28 cellular contexts compared by ENCODE assay signal in the genomic region with DNA sequence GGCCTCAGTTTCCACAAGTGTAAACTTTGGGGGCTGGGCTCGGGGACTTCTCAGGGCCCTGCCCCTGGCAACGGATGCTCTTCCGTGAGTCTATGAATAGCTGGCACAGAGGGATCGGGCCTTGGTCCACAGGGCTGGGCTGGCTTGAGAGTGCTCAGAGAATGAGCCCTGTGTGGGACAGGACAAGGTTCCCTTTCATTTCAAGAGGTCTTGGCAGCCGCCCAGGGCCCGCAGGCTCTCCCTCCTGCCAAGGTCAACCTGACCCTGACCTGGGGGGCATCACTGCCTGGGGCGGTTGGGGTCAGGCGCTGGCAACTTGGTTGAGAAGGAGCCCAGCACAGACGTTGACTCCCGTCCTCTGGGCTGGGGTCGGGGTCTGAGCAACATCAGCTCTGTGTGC. TPM values are rescaled to one million over a fixed set of nuclear protein-coding genes. Genes with fewer than 3 reads are reported as not detected.
DNase-seq lines count a peak whose midpoint lies in the region; ATAC-seq, FAIRE-seq and TF ChIP-seq lines count a peak whose summit lies in the region.
"Had no signal": no experiment of that assay in that cellular context is flagged by ENCODE, and none has a peak within 500 bp of the region (broad histone marks: within the 10 kb centered on the region; RNA-seq: fewer than 3 reads in every experiment).

No MANE protein-coding gene starts in this region.

- TF ChIP-seq POLR2A in H1 (IDR thresholded peaks at IDR 0.05; ENCODE audit: control extremely low read depth in 1 of 2, low read depth in 2 of 2, low read length in 2 of 2) (no peak), Peyer's patch (IDR thresholded peaks at IDR 0.05) (no peak)

- TF ChIP-seq CTCF in H1 (IDR thresholded peaks at IDR 0.05; ENCODE audit: control extremely low read depth in 1 of 3, insufficient read depth in 1 of 3, low read depth in 1 of 3, low read length in 3 of 3) (no peak), Peyer's patch (IDR thresholded peaks at IDR 0.05) (no peak)

- H3K4me2 ChIP-seq in H1 (ENCODE audit: insufficient read depth in 1 of 2, low read depth in 2 of 2, low read length in 2 of 2) = no peak overlapping the region
- H3K4me2 ChIP-seq: A549 had no signal

- H3K4me3 Mint-ChIP-seq in natural killer cell treated with Interleukin-12 subunit alpha and Interleukin-12 subunit beta and Interleukin-15 and Interleukin-18, amount 100 ng/mL, for 72 hours = no peak overlapping the region
- H3K4me3 Mint-ChIP-seq: activated CD4-positive, alpha-beta T cell treated with anti-CD3 and anti-CD28 coated beads, Interleukin-2, amount 10 ng/mL, durations not matched to agents 7 days and 5 days; activated T-cell treated with anti-CD3 and anti-CD28 coated beads, Interleukin-2, amount 50 U/mL, for 4 hours; brain; CD8-positive, alpha-beta T cell had no signal

- H3K79me1 ChIP-seq in H1 (ENCODE audit: low read depth, low read length) = no peaks in the 10 kb centered on the region

- H3K27ac ChIP-seq in H1 (ENCODE audit: low read depth, low read length) (no peak overlapping the region), Peyer's patch (no peak overlapping the region)
- H3K27ac ChIP-seq: A549, vagina, WERI-Rb-1 had no signal

- TF ChIP-seq RAD21 in H1 (IDR thresholded peaks at IDR 0.05 in 1 of 2, conservative IDR thresholded peaks at IDR 0.05 in 1 of 2; ENCODE audit: low read depth in 2 of 2, low read length in 2 of 2) = no peak

- no peak overlapping the region for H4K91ac ChIP-seq in H1 (replicated peaks; ENCODE audit: insufficient read length, low read length)

- intact Hi-C loops in posterior vena cava (cut with DNase I) = no loop called here

- no peak overlapping the region for H3K23ac ChIP-seq in H1 (ENCODE audit: insufficient read length)

- H3K27me3 ChIP-seq in H1 (replicated peaks in 1 of 4; ENCODE audit: control insufficient read depth in 3 of 4, extremely low read depth in 1 of 4, insufficient read depth in 3 of 4, low read length in 3 of 4) (peaks cover 19 to 55% (median 46%) of the 10 kb centered on the region in 4 experiments), Peyer's patch (peaks cover 0 to 10% of the 10 kb centered on the region in 2 donors)
- H3K27me3 ChIP-seq: vagina had no signal

- H3K4me1 Mint-ChIP-seq in natural killer cell treated with Interleukin-12 subunit alpha and Interleukin-12 subunit beta and Interleukin-15 and Interleukin-18, amount 100 ng/mL, for 72 hours (ENCODE audit: low read depth in 2 of 2) = peaks cover 7% of the 10 kb centered on the region in 2 donors

- no peak overlapping the region for H3K4ac ChIP-seq in H1 (replicated peaks; ENCODE audit: insufficient read length, low read depth, low read length)

- no peak overlapping the region for H2BK5ac ChIP-seq in H1 (ENCODE audit: low read depth, low read length)

- H4K8ac ChIP-seq in H1 (ENCODE audit: extremely low read depth, insufficient read depth, low read length) = no peak overlapping the region

- no peak overlapping the region for H2AFZ ChIP-seq in H1 (ENCODE audit: low read length)

- POLR2A ChIA-PET in H1 (lab: Charles Lee; ENCODE audit: partially characterized antibody) = interaction anchor here (1.9 kb wide), 1 partner anchor 15 kb away, joined by 7 read pairs; no protein-coding TSS in a partner anchor

- no peak overlapping the region for H3K56ac ChIP-seq in H1 (replicated peaks; ENCODE audit: insufficient read length, low read depth, low read length)

- H2BK20ac ChIP-seq in H1 (ENCODE audit: low read length) = no peak overlapping the region

- no peak overlapping the region for H3K27ac Mint-ChIP-seq in natural killer cell treated with Interleukin-12 subunit alpha and Interleukin-12 subunit beta and Interleukin-15 and Interleukin-18, amount 100 ng/mL, for 72 hours
- H3K27ac Mint-ChIP-seq: activated CD4-positive, alpha-beta T cell treated with anti-CD3 and anti-CD28 coated beads, Interleukin-2, amount 10 ng/mL, durations not matched to agents 7 days and 5 days; CD8-positive, alpha-beta T cell had no signal

- H3K18ac ChIP-seq in H1 (ENCODE audit: extremely low read depth, low read length) = no peak overlapping the region

- H3K23me2 ChIP-seq in H1 (ENCODE audit: low read depth, low read length) = peaks cover 4% of the 10 kb centered on the region; the same call in 1 of the 2 replicates

- no peak overlapping the region for H2AK5ac ChIP-seq in H1 (ENCODE audit: low read depth, low read length)

- 75% methylated on average over 9 of the region's 11 CpGs; no CpG with 5 or more reads in 1 of the 2 experiments for WGBS in H1 (ENCODE audit: extremely low coverage in 1 of 2, insufficient coverage in 1 of 2, insufficient read length in 1 of 2, insufficient replicate concordance in 2 of 2, low coverage in 1 of 2, low lambda C conversion rate in 2 of 2, missing lambda C conversion rate in 1 of 2), 2 experiments

- peaks cover 2 to 4% of the 10 kb centered on the region in 2 experiments for H4K20me1 ChIP-seq in H1 (replicated peaks in 1 of 2; ENCODE audit: control insufficient read depth in 1 of 2, insufficient read depth in 2 of 2, low read length in 2 of 2)

- CTCF ChIA-PET in H1 (lab: Charles Lee; ENCODE audit: partially characterized antibody) = interaction anchor here (1.1 to 2.6 kb wide), 6 partner anchors 12 to 211 kb away, joined by 3 to 10 read pairs (median 4); no protein-coding TSS in a partner anchor

- no peak overlapping the region for H3K9ac ChIP-seq in H1 (replicated peaks in 1 of 4; ENCODE audit: extremely low read depth in 1 of 4, low read depth in 3 of 4, low read length in 3 of 4)

- no peaks in the 10 kb centered on the region for H3K36me3 Mint-ChIP-seq in natural killer cell treated with Interleukin-12 subunit alpha and Interleukin-12 subunit beta and Interleukin-15 and Interleukin-18, amount 100 ng/mL, for 72 hours
- H3K36me3 Mint-ChIP-seq: brain; CD8-positive, alpha-beta T cell had no signal

- H3K4me1 ChIP-seq in H1 (replicated peaks in 1 of 4; ENCODE audit: control insufficient read depth in 3 of 4, insufficient read depth in 4 of 4, low read length in 3 of 4) (peaks cover 4 to 36% (median 13%) of the 10 kb centered on the region in 4 experiments), Peyer's patch (peaks cover 0 to 16% (median 9%) of the 10 kb centered on the region in 4 donors)
- H3K4me1 ChIP-seq: A549 had no signal

- no peaks in the 10 kb centered on the region for H3K36me3 ChIP-seq in H1 (ENCODE audit: control insufficient read depth in 2 of 4, insufficient read depth in 4 of 4, low read length in 3 of 4)
- H3K36me3 ChIP-seq in Peyer's patch = no peaks in the 10 kb centered on the region
- H3K36me3 ChIP-seq: vagina, WERI-Rb-1 had no signal

- H3K9me3 Mint-ChIP-seq in natural killer cell treated with Interleukin-12 subunit alpha and Interleukin-12 subunit beta and Interleukin-15 and Interleukin-18, amount 100 ng/mL, for 72 hours = no peaks in the 10 kb centered on the region
- H3K9me3 Mint-ChIP-seq: activated CD4-positive, alpha-beta T cell treated with anti-CD3 and anti-CD28 coated beads, Interleukin-2, amount 10 ng/mL, durations not matched to agents 7 days and 5 days; activated T-cell treated with anti-CD3 and anti-CD28 coated beads, Interleukin-2, amount 50 U/mL, for 4 hours; CD8-positive, alpha-beta T cell had no signal

- no peaks in the 10 kb centered on the region for H3K79me2 ChIP-seq in H1 (ENCODE audit: control insufficient read depth in 1 of 2, insufficient read depth in 2 of 2, low read length in 2 of 2)

- H3K27me3 Mint-ChIP-seq in natural killer cell treated with Interleukin-12 subunit alpha and Interleukin-12 subunit beta and Interleukin-15 and Interleukin-18, amount 100 ng/mL, for 72 hours = peaks cover 18 to 22% of the 10 kb centered on the region in 2 donors

- H3K4me3 ChIP-seq in H1 (ENCODE audit: extremely low read depth in 1 of 4, insufficient read depth in 2 of 4, low read depth in 3 of 4, low read length in 4 of 4) (no peak overlapping the region), Peyer's patch (no peak overlapping the region)
- H3K4me3 ChIP-seq: A549, vagina had no signal

- H4K5ac ChIP-seq in H1 (ENCODE audit: insufficient read length, low read depth, low read length) = no peak overlapping the region

- ATAC-seq in left lobe of liver = peak; percentile 36
- ATAC-seq in natural killer cell treated with Interleukin-12 subunit alpha and Interleukin-12 subunit beta and Interleukin-15 and Interleukin-18, amount 100 ng/mL, for 72 hours = no peak
- ATAC-seq in HG02759 (IDR thresholded peaks at IDR 0.05; ENCODE audit: unreplicated experiment) = no peak
- ATAC-seq: A549; activated T-cell treated with anti-CD3 and anti-CD28 coated beads, Interleukin-2, amount 50 U/mL, for 4 hours; CD8-positive, alpha-beta T cell had no signal

- H2BK15ac ChIP-seq in H1 (ENCODE audit: low read length) = 0 out of 2 replicates have a peak overlapping the region, but pooled peaks have one; percentile 12

- no peak for FAIRE-seq in H1 (lab: Jason Lieb, UNC)
- FAIRE-seq: A549 had no signal

- H3K9me3 ChIP-seq in H1 (ENCODE audit: insufficient read depth in 2 of 2, low read depth in 1 of 2, low read length in 1 of 2) = no peaks in the 10 kb centered on the region
- no peaks in the 10 kb centered on the region for H3K9me3 ChIP-seq in Peyer's patch
- H3K9me3 ChIP-seq: A549, vagina had no signal

- DNase-seq in Ammon's horn (ENCODE audit: low spot score) = peak; percentile 58
- DNase-seq in H1 (ENCODE audit: low read depth in 1 of 2, low spot score in 2 of 2) = no peak
- no peak for DNase-seq in left lobe of liver (ENCODE audit: low spot score)
- peak; percentile 61 for DNase-seq in posterior vena cava (ENCODE audit: low spot score)
- DNase-seq in natural killer cell treated with Interleukin-12 subunit alpha and Interleukin-12 subunit beta and Interleukin-15 and Interleukin-18, amount 100 ng/mL, for 72 hours (ENCODE audit: low spot score) = no peak
- DNase-seq in Peyer's patch = no peak
- no peak for DNase-seq in activated T-cell treated with anti-CD3 and anti-CD28 coated beads, Interleukin-2, amount 50 U/mL, for 48 hours
- DNase-seq: activated CD4-positive, alpha-beta T cell treated with anti-CD3 and anti-CD28 coated beads, Interleukin-2, amount 10 ng/mL, durations not matched to agents 7 days and 5 days; activated naive CD4-positive, alpha-beta T cell; activated T-cell treated with anti-CD3 and anti-CD28 coated beads, Interleukin-2, amount 50 U/mL, for 4 hours; AML-193; CD8-positive, alpha-beta T cell; DMS153; kidney glomerular epithelial cell; mesendoderm; NCI-H1092; NCI-H187; NCI-H2171; NCI-H524; SIG-M5; stimulated activated CD4-positive, alpha-beta T cell treated with anti-CD3 and anti-CD28 coated beads, Interleukin-4, amount 100 ng/mL, for 1 hour; SW 1271; T-helper 9 cell; WERI-Rb-1 had no signal

- TF ChIP-seq EP300 in H1 (IDR thresholded peaks at IDR 0.05; ENCODE audit: borderline replicate concordance in 1 of 2, low read depth in 2 of 2, low read length in 2 of 2) = no peak

- H2BK120ac ChIP-seq in H1 (replicated peaks; ENCODE audit: low read depth, low read length) = no peak overlapping the region

- H3K14ac ChIP-seq in H1 (ENCODE audit: insufficient read length) = no peak overlapping the region

- H2BK12ac ChIP-seq in H1 (ENCODE audit: low read depth, low read length) = no peak overlapping the region

RNA-seq across cellular contexts. Expression of a gene that starts 36.2 kb away (rescaled TPM):
- 0.80 and 0.91 TPM in 2 replicates for total RNA-seq in H1 (2021; fragmentation: NEBNext Ultra II Directional; extraction: Animal tissue kit (Norgen Biotek cat#: 25700))
- polyA plus RNA-seq in H1 (2011; rRNA removed) = 0.41 and 0.82 TPM in 2 replicates
- polyA plus RNA-seq in H1 (2011; cell fraction: cytosol; rRNA removed) = 0.61 TPM
- 1.5 TPM for polyA plus RNA-seq in H1 (2011; cell fraction: nucleus; rRNA removed)
- polyA plus RNA-seq in H1 (2012, experiment 1 of 2) = 0.83 to 1.3 TPM (median 1.0 TPM) in 4 replicates
- polyA plus RNA-seq in H1 (2012, experiment 2 of 2) = 1.2 TPM
- polyA plus RNA-seq in H1 (2013, experiment 1 of 2) = 0.55 TPM
- polyA plus RNA-seq in H1 (2013, experiment 2 of 2) = 0.46 TPM
- polyA minus RNA-seq in H1 (2011; rRNA and poly(A)+ RNA removed) = 0.78 and 1.8 TPM in 2 replicates
- polyA minus RNA-seq in H1 (2011; cell fraction: cytosol; rRNA and poly(A)+ RNA removed) = 1.8 TPM
- 0.40 TPM for polyA minus RNA-seq in H1 (2011; cell fraction: nucleus; rRNA and poly(A)+ RNA removed)
- total RNA-seq in left lobe of liver = 0.65 TPM
- 10 to 100 TPM in 1 of 2 donors, 1 to 10 TPM in 1; 6.9 to 10.8 TPM for total RNA-seq in posterior vena cava
- not detected for total RNA-seq in natural killer cell treated with Interleukin-12 subunit alpha and Interleukin-12 subunit beta and Interleukin-15 and Interleukin-18, amount 100 ng/mL, for 72 hours
- total RNA-seq in Peyer's patch = 10 to 100 TPM in 3 of 4 donors, 1 to 10 TPM in 1; 6.0 to 59.4 (median 17.2) TPM
- total RNA-seq: CD8-positive, alpha-beta T cell had no signal

Comparison
In these comparisons a context has a peak if more than half of its experiments do, and no peak if none do; other contexts are left out.
1. DNase-seq: peak in Ammon's horn (single experiment) and posterior vena cava (single experiment); none in H1 (0 of 2), left lobe of liver (single experiment), natural killer cell treated with Interleukin-12 subunit alpha and Interleukin-12 subunit beta and Interleukin-15 and Interleukin-18, amount 100 ng/mL, for 72 hours (single experiment), Peyer's patch (0 of 3) and activated T-cell treated with anti-CD3 and anti-CD28 coated beads, Interleukin-2, amount 50 U/mL, for 48 hours (0 of 2).